Comparison of ENCODE assay signal across 1 cellular context in the genomic region with DNA sequence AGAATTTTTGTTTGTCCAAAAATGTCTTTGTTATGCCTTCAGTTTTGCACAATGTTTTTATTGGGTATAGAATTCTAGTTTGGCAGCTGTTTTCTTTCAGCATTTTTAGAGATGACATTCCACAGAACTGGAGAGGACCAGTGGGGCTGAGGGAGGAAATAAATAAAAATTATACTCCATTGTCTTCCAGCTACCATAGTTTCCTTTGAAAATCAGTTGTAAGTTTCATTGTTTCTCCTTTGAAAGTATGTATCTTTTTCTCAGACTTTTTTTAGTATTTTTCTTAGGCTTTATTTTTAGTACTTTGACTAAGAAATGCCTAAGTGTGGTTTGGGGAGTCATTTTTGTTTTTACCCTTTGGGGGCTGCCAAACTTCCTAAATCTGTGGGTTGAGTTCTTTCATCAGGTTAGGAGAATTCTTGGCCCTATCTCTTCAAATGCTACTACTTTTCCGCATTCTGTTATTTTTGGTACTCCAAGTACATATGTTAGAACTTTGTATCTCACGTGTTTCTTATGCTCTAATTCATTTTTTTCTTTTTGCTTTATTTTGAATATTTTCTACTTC.
TF ChIP-seq lines count a peak whose summit lies in the region.

No MANE protein-coding gene starts in this region.

TF ChIP-seq in K562, 482 proteins besides CTCF, POLR2A, EP300 and RAD21 (continued from another document):
- TF ChIP-seq, protein P1, sequence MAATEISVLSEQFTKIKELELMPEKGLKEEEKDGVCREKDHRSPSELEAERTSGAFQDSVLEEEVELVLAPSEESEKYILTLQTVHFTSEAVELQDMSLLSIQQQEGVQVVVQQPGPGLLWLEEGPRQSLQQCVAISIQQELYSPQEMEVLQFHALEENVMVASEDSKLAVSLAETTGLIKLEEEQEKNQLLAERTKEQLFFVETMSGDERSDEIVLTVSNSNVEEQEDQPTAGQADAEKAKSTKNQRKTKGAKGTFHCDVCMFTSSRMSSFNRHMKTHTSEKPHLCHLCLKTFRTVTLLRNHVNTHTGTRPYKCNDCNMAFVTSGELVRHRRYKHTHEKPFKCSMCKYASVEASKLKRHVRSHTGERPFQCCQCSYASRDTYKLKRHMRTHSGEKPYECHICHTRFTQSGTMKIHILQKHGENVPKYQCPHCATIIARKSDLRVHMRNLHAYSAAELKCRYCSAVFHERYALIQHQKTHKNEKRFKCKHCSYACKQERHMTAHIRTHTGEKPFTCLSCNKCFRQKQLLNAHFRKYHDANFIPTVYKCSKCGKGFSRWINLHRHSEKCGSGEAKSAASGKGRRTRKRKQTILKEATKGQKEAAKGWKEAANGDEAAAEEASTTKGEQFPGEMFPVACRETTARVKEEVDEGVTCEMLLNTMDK (IDR thresholded peaks at IDR 0.05; ENCODE audit: borderline replicate concordance, insufficient read depth, low read depth, low read length, poor library complexity, severe bottlenecking) = no peak
- TF ChIP-seq TRIM24 (IDR thresholded peaks at IDR 0.05) = peak in 1 of 2 experiments; percentile 26; a peak in 1 of 4 replicates
- TF ChIP-seq, protein P2, sequence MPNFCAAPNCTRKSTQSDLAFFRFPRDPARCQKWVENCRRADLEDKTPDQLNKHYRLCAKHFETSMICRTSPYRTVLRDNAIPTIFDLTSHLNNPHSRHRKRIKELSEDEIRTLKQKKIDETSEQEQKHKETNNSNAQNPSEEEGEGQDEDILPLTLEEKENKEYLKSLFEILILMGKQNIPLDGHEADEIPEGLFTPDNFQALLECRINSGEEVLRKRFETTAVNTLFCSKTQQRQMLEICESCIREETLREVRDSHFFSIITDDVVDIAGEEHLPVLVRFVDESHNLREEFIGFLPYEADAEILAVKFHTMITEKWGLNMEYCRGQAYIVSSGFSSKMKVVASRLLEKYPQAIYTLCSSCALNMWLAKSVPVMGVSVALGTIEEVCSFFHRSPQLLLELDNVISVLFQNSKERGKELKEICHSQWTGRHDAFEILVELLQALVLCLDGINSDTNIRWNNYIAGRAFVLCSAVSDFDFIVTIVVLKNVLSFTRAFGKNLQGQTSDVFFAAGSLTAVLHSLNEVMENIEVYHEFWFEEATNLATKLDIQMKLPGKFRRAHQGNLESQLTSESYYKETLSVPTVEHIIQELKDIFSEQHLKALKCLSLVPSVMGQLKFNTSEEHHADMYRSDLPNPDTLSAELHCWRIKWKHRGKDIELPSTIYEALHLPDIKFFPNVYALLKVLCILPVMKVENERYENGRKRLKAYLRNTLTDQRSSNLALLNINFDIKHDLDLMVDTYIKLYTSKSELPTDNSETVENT (CRISPR knock-in tag; IDR thresholded peaks at IDR 0.05) = no peak
